Comparison of ENCODE assay signal across 30 cellular contexts in genomic region chr12:19741132-19741489, GRCh38.
DNase-seq lines count a peak whose midpoint lies in the region; ATAC-seq and TF ChIP-seq lines count a peak whose summit lies in the region.
"Had no signal": no experiment of that assay in that cellular context is flagged by ENCODE, and none has a peak within 500 bp of the region (broad histone marks: within the 10 kb centered on the region; RNA-seq: fewer than 3 reads in every experiment).

No MANE protein-coding gene starts in this region.

- peaks cover 5% of the 10 kb centered on the region for H3K4me1 Mint-ChIP-seq in activated CD8-positive, alpha-beta T cell treated with anti-CD3 and anti-CD28 coated beads for 36 hours (ENCODE audit: low read depth)
- H3K4me1 Mint-ChIP-seq: activated T-helper 17 cell treated with anti-CD3 and anti-CD28 coated beads, Interleukin-2, amount 50 U/mL, for 72 hours; central memory CD8-positive, alpha-beta T cell; H9; neural progenitor cell had no signal

- no peak overlapping the region for H3K4me3 Mint-ChIP-seq in activated CD8-positive, alpha-beta T cell treated with anti-CD3 and anti-CD28 coated beads for 36 hours
- H3K4me3 Mint-ChIP-seq: activated CD4-positive, alpha-beta memory T cell treated with anti-CD3 and anti-CD28 coated beads for 36 hours; activated T-helper 17 cell treated with anti-CD3 and anti-CD28 coated beads, Interleukin-2, amount 50 U/mL, for 72 hours; CD14-positive monocyte; central memory CD8-positive, alpha-beta T cell; H9; neural progenitor cell; T-helper 17 cell had no signal

- H3F3A ChIP-seq in smooth muscle cell (ENCODE audit: low read depth): no peaks in the 10 kb centered on the region

- peak overlapping the region; percentile 33 to 74 (median 58); a peak in 21 of 22 replicates for H3K4me2 ChIP-seq in BLaER1 treated with 17β-estradiol and CSF1 and Interleukin-3, amounts not matched to agents 10 nM and 100 nM
- no peak overlapping the region for H3K4me2 ChIP-seq in smooth muscle cell
- H3K4me2 ChIP-seq: neural progenitor cell had no signal

- no peaks in the 10 kb centered on the region for H3K9me3 Mint-ChIP-seq in activated CD8-positive, alpha-beta T cell treated with anti-CD3 and anti-CD28 coated beads for 36 hours
- H3K9me3 Mint-ChIP-seq: activated CD4-positive, alpha-beta memory T cell treated with anti-CD3 and anti-CD28 coated beads for 36 hours; activated T-helper 17 cell treated with anti-CD3 and anti-CD28 coated beads, Interleukin-2, amount 50 U/mL, for 72 hours; CD14-positive monocyte; central memory CD8-positive, alpha-beta T cell; H9; neural progenitor cell had no signal

- H3K79me2 ChIP-seq in smooth muscle cell (ENCODE audit: low read depth): no peaks in the 10 kb centered on the region
- H3K79me2 ChIP-seq: parathyroid adenoma had no signal

- no peak overlapping the region for H3K27ac Mint-ChIP-seq in activated CD8-positive, alpha-beta T cell treated with anti-CD3 and anti-CD28 coated beads for 36 hours
- H3K27ac Mint-ChIP-seq: activated CD4-positive, alpha-beta memory T cell treated with anti-CD3 and anti-CD28 coated beads for 36 hours; activated T-helper 17 cell treated with anti-CD3 and anti-CD28 coated beads, Interleukin-2, amount 50 U/mL, for 72 hours; CD14-positive monocyte; neural progenitor cell; T-helper 17 cell had no signal

- no peaks in the 10 kb centered on the region for H3K36me3 Mint-ChIP-seq in activated CD8-positive, alpha-beta T cell treated with anti-CD3 and anti-CD28 coated beads for 36 hours (ENCODE audit: low read depth)
- H3K36me3 Mint-ChIP-seq: activated CD4-positive, alpha-beta memory T cell treated with anti-CD3 and anti-CD28 coated beads for 36 hours; CD14-positive monocyte; neural progenitor cell had no signal

- no peaks in the 10 kb centered on the region for H3K27me3 ChIP-seq in BLaER1 treated with 17β-estradiol and CSF1 and Interleukin-3, amounts not matched to agents 10 nM and 100 nM
- no peaks in the 10 kb centered on the region for H3K27me3 ChIP-seq in ascending aorta
- no peaks in the 10 kb centered on the region for H3K27me3 ChIP-seq in smooth muscle cell (ENCODE audit: low read depth)
- H3K27me3 ChIP-seq in gastroesophageal sphincter: no peaks in the 10 kb centered on the region
- H3K27me3 ChIP-seq: neural progenitor cell, tibial nerve had no signal

- no peaks in the 10 kb centered on the region for H3K36me3 ChIP-seq in BLaER1 treated with 17β-estradiol and CSF1 and Interleukin-3, amounts not matched to agents 10 nM and 100 nM
- no peaks in the 10 kb centered on the region for H3K36me3 ChIP-seq in ascending aorta
- H3K36me3 ChIP-seq in smooth muscle cell (ENCODE audit: low read depth): no peaks in the 10 kb centered on the region
- no peaks in the 10 kb centered on the region for H3K36me3 ChIP-seq in gastroesophageal sphincter
- H3K36me3 ChIP-seq: neural progenitor cell, tibial nerve had no signal

- WGBS in smooth muscle cell (ENCODE audit: low lambda C conversion rate): 55% methylated on average over 3 of the region's 3 CpGs
- 19 to 64% methylated on average over 3 of the region's 3 CpGs for WGBS in gastroesophageal sphincter (ENCODE audit: low coverage in 1 of 2), 2 donors

- CTCF ChIA-PET in activated CD8-positive, alpha-beta T cell treated with anti-CD3 and anti-CD28 coated beads for 36 hours (lab: Charles Lee): interaction anchor here (2.2 kb wide), 1 partner anchor 17 kb away, joined by 5 read pairs; no protein-coding TSS in a partner anchor

- POLR2A ChIA-PET in activated CD8-positive, alpha-beta T cell treated with anti-CD3 and anti-CD28 coated beads for 36 hours (lab: Charles Lee): no interaction called here

- peak overlapping the region; percentile 65 for H2AFZ ChIP-seq in smooth muscle cell (ENCODE audit: low read depth)
- H2AFZ ChIP-seq: neural progenitor cell, parathyroid adenoma had no signal

- no peak for TF ChIP-seq EP300 in gastroesophageal sphincter (IDR thresholded peaks at IDR 0.05)

- ATAC-seq in left ventricle myocardium superior: peak; percentile 29
- no peak for ATAC-seq in gastroesophageal sphincter
- ATAC-seq in activated CD8-positive, alpha-beta T cell treated with anti-CD3 and anti-CD28 coated beads for 36 hours: no peak
- ATAC-seq: activated CD4-positive, CD25-positive, alpha-beta regulatory T cell treated with anti-CD3 and anti-CD28 coated beads, Interleukin-2, amount 50 U/mL, for 24 hours; activated T-helper 17 cell treated with anti-CD3 and anti-CD28 coated beads, Interleukin-2, amount 50 U/mL, for 72 hours; SK-N-SH treated with all-trans-retinoic acid at 6 μM for 48 hours; T-helper 17 cell had no signal

- H3K27ac ChIP-seq in BLaER1 treated with 17β-estradiol and CSF1 and Interleukin-3, amounts not matched to agents 10 nM and 100 nM: peak overlapping the region in 5 of 11 experiments; percentile 11 to 59 (median 21); a peak in 6 of 22 replicates
- H3K27ac ChIP-seq in ascending aorta (peak overlapping the region; percentile 58 to 60), smooth muscle cell (ENCODE audit: low read depth) (no peak overlapping the region), gastroesophageal sphincter (peak overlapping the region in 2 of 4 donors; percentile 42 to 47)
- H3K27ac ChIP-seq: neural progenitor cell, parathyroid adenoma, RWPE1 had no signal

- no peak overlapping the region for H3K4me3 ChIP-seq in BLaER1 treated with 17β-estradiol and CSF1 and Interleukin-3, amounts not matched to agents 10 nM and 100 nM
- no peak overlapping the region for H3K4me3 ChIP-seq in ascending aorta
- H3K4me3 ChIP-seq in smooth muscle cell: no peak overlapping the region
- H3K4me3 ChIP-seq in gastroesophageal sphincter: no peak overlapping the region
- H3K4me3 ChIP-seq: neural progenitor cell, tibial nerve had no signal

- peaks cover 7 to 20% (median 14%) of the 10 kb centered on the region in 10 experiments for H3K4me1 ChIP-seq in BLaER1 treated with 17β-estradiol and CSF1 and Interleukin-3, amounts not matched to agents 10 nM and 100 nM
- H3K4me1 ChIP-seq in ascending aorta (peaks cover 3 to 22% of the 10 kb centered on the region in 2 donors), smooth muscle cell (ENCODE audit: low read depth) (no peaks in the 10 kb centered on the region), gastroesophageal sphincter (peaks cover 0 to 41% (median 0%) of the 10 kb centered on the region in 3 donors)
- H3K4me1 ChIP-seq: neural progenitor cell, parathyroid adenoma had no signal

- no peak for TF ChIP-seq CTCF in ascending aorta (IDR thresholded peaks at IDR 0.05)
- no peak for TF ChIP-seq CTCF in smooth muscle cell (IDR thresholded peaks at IDR 0.05; ENCODE audit: borderline replicate concordance, insufficient read depth, poor library complexity, severe bottlenecking)
- no peak for TF ChIP-seq CTCF in gastroesophageal sphincter (IDR thresholded peaks at IDR 0.05)
- no peak for TF ChIP-seq CTCF in activated CD8-positive, alpha-beta T cell treated with anti-CD3 and anti-CD28 coated beads for 36 hours (IDR thresholded peaks at IDR 0.05)

- H3K27me3 Mint-ChIP-seq in activated CD8-positive, alpha-beta T cell treated with anti-CD3 and anti-CD28 coated beads for 36 hours: no peaks in the 10 kb centered on the region
- H3K27me3 Mint-ChIP-seq: T-helper 17 cell had no signal

- peak overlapping the region in 1 of 11 experiments; percentile 36; a peak in 1 of 22 replicates for H3K9ac ChIP-seq in BLaER1 treated with 17β-estradiol and CSF1 and Interleukin-3, amounts not matched to agents 10 nM and 100 nM
- H3K9ac ChIP-seq in smooth muscle cell (ENCODE audit: low read depth): no peak overlapping the region
- H3K9ac ChIP-seq: neural progenitor cell, parathyroid adenoma had no signal

- H3K9me3 ChIP-seq in BLaER1 treated with 17β-estradiol and CSF1 and Interleukin-3, amounts not matched to agents 10 nM and 100 nM (replicated peaks in 1 of 11): no peaks in the 10 kb centered on the region
- no peaks in the 10 kb centered on the region for H3K9me3 ChIP-seq in ascending aorta
- H3K9me3 ChIP-seq in smooth muscle cell (replicated peaks; ENCODE audit: low read depth): no peaks in the 10 kb centered on the region
- no peaks in the 10 kb centered on the region for H3K9me3 ChIP-seq in gastroesophageal sphincter
- H3K9me3 ChIP-seq: tibial nerve had no signal

- intact Hi-C loops in ascending aorta (cut with DNase I) (loop anchor here (5.0 to 10.0 kb wide), 2 partner anchors 474 to 626 kb away; partner anchors contain the start of gene PDE3A), left ventricle myocardium superior (cut with micrococcal nuclease) (no loop called here)
- intact Hi-C loops in activated CD8-positive, alpha-beta T cell treated with anti-CD3 and anti-CD28 coated beads for 36 hours (cut with micrococcal nuclease): no loop called here

- DNase-seq in ascending aorta (ENCODE audit: low spot score in 2 of 2) (no peak), left ventricle myocardium superior (no peak), smooth muscle cell (lab: John Stamatoyannopoulos, UW; ENCODE audit: unreplicated experiment) (no peak), hepatic stellate cell (ENCODE audit: low spot score) (no peak)
- no peak for DNase-seq in activated CD8-positive, alpha-beta T cell treated with anti-CD3 and anti-CD28 coated beads for 36 hours
- DNase-seq: activated CD4-positive, alpha-beta memory T cell treated with anti-CD3 and anti-CD28 coated beads for 36 hours; activated CD8-positive, alpha-beta memory T cell treated with anti-CD3 and anti-CD28 coated beads, Interleukin-2, amount 50 U/mL, for 48 hours; activated naive CD4-positive, alpha-beta T cell treated with anti-CD3 and anti-CD28 coated beads, Interleukin-2, amount 50 U/mL, for 16 hours; aorta; Calu3; dermis blood vessel endothelial cell; DMS79 treated with DMSO at 0.1 percent for 48 hours; H9; mammary epithelial cell; NCI-H2029; NCI-H226; NCI-H774; stimulated activated naive CD4-positive, alpha-beta T cell treated with Interleukin-2 at 50 U/mL for 16 hours; T-helper 17 cell had no signal

- no peak for TF ChIP-seq POLR2A in gastroesophageal sphincter (IDR thresholded peaks at IDR 0.05)

- H4K20me1 ChIP-seq in BLaER1 treated with 17β-estradiol and CSF1 and Interleukin-3, amounts not matched to agents 10 nM and 100 nM: no peaks in the 10 kb centered on the region
- no peaks in the 10 kb centered on the region for H4K20me1 ChIP-seq in smooth muscle cell (ENCODE audit: low read depth)
